ENCODE assay signal across 1 cellular context in the genomic region with DNA sequence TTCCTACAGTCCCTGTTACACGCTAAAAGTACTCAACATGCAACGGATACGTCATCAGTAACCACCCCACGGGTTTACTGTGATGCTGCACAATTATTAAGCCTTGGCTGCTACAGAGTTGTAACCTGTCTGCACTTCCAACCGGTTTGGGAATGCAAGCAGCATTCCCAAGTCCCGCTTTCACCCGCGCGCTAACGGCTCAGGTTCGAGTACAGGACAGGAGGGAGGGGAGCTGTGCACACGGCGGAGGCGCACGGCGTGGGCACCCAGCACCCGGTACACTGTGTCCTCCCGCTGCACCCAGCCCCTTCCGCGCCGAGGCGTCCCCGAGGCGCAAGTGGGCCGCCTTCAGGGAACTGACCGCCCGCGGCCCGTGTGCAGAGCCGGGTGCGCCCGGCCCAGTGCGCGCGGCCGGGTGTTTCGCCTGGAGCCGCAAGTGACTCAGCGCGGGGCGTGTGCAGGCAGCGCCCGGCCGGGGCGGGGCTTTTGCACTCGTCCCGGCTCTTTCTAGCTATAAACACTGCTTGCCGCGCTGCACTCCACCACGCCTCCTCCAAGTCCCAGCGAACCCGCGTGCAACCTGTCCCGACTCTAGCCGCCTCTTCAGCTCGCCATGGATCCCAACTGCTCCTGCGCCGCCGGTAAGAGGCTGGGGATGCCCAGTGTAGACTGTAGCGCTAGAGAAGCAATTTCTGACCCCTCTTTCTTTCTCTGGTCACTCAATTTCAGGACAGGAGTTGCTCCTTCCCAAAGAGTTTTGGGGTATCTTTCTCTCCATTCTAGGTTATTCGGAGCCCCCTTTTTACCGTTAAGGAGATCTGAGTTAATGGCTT.
TF ChIP-seq lines count a peak whose summit lies in the region.

A gene (plus strand): TSS at position 542 of the 833 bp plus-strand sequence. CDS start 72 bp downstream, at position 614.

TF ChIP-seq in HepG2, 621 proteins besides CTCF, POLR2A, EP300 and RAD21 (continued from another document and continues in another):
- TF ChIP-seq, protein P1, sequence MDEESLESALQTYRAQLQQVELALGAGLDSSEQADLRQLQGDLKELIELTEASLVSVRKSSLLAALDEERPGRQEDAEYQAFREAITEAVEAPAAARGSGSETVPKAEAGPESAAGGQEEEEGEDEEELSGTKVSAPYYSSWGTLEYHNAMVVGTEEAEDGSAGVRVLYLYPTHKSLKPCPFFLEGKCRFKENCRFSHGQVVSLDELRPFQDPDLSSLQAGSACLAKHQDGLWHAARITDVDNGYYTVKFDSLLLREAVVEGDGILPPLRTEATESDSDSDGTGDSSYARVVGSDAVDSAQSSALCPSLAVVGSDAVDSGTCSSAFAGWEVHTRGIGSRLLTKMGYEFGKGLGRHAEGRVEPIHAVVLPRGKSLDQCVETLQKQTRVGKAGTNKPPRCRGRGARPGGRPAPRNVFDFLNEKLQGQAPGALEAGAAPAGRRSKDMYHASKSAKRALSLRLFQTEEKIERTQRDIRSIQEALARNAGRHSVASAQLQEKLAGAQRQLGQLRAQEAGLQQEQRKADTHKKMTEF (CRISPR knock-in tag; IDR thresholded peaks at IDR 0.05), result peak; percentile 97
- TF ChIP-seq FIP1L1 (IDR thresholded peaks at IDR 0.05; ENCODE audit: borderline replicate concordance, insufficient read depth, low read depth, low read length) (no peak), HMG20B (CRISPR knock-in tag; conservative IDR thresholded peaks at IDR 0.05) (peak; percentile 78; the same call in 1 of the 2 replicates), NPAS2 (CRISPR knock-in tag; IDR thresholded peaks at IDR 0.05; ENCODE audit: borderline replicate concordance) (no peak; the same call in 1 of the 2 replicates), ZNF569 (CRISPR knock-in tag; IDR thresholded peaks at IDR 0.05; ENCODE audit: borderline replicate concordance) (no peak), MBD4 (IDR thresholded peaks at IDR 0.05; ENCODE audit: borderline replicate concordance, low read length) (no peak), ZNF672 (CRISPR knock-in tag; IDR thresholded peaks at IDR 0.05) (peak; percentile 36; the same call in 1 of the 2 replicates), FOXJ3 (CRISPR knock-in tag; IDR thresholded peaks at IDR 0.05; ENCODE audit: borderline replicate concordance) (peak; percentile 78), AKAP8 (CRISPR knock-in tag; IDR thresholded peaks at IDR 0.05) (0 out of 2 replicates have a peak, but pooled peaks have one; percentile 53), PHF20 (CRISPR knock-in tag; IDR thresholded peaks at IDR 0.05) (no peak; the same call in 1 of the 2 replicates), AGO2 (optimal IDR thresholded peaks at IDR 0.05; ENCODE audit: low read depth, low read length) (peak; percentile 76), GATAD2A (CRISPR knock-in tag; IDR thresholded peaks at IDR 0.05) (peak; percentile 59), SRSF9 (IDR thresholded peaks at IDR 0.05; ENCODE audit: borderline replicate concordance, insufficient read depth, low read depth, low read length, poor library complexity, severe bottlenecking) (no peak), ZNF891 (CRISPR knock-in tag; IDR thresholded peaks at IDR 0.05) (peak; percentile 82), IRF2 (CRISPR knock-in tag; IDR thresholded peaks at IDR 0.05) (no peak), PITX1 (CRISPR knock-in tag; IDR thresholded peaks at IDR 0.05) (no peak), SP5 (CRISPR knock-in tag; IDR thresholded peaks at IDR 0.05; ENCODE audit: borderline replicate concordance, low read depth) (peak; percentile 87), SETDB1 (CRISPR knock-in tag; IDR thresholded peaks at IDR 0.05; ENCODE audit: borderline replicate concordance) (no peak), MTA3 (CRISPR knock-in tag; IDR thresholded peaks at IDR 0.05) (no peak), SOX5 (CRISPR knock-in tag; IDR thresholded peaks at IDR 0.05; ENCODE audit: borderline replicate concordance) (peak; percentile 66; the same call in 1 of the 2 replicates), GPN1 (CRISPR knock-in tag; IDR thresholded peaks at IDR 0.05; ENCODE audit: borderline replicate concordance) (0 out of 2 replicates have a peak, but pooled peaks have one; percentile 48), ZNF510 (CRISPR knock-in tag; IDR thresholded peaks at IDR 0.05; ENCODE audit: low read depth) (no peak), NFKBIZ (CRISPR knock-in tag; IDR thresholded peaks at IDR 0.05) (no peak; the same call in 1 of the 2 replicates), ZBTB3 (CRISPR knock-in tag; IDR thresholded peaks at IDR 0.05; ENCODE audit: borderline replicate concordance, low read depth) (no peak), JDP2 (CRISPR knock-in tag; IDR thresholded peaks at IDR 0.05; ENCODE audit: borderline replicate concordance) (no peak; the same call in 1 of the 2 replicates), ZNF225 (CRISPR knock-in tag; IDR thresholded peaks at IDR 0.05) (peak; percentile 78), ZNF564 (CRISPR knock-in tag; IDR thresholded peaks at IDR 0.05) (peak; percentile 93), ZMYM4 (CRISPR knock-in tag; IDR thresholded peaks at IDR 0.05) (peak; percentile 26; the same call in 1 of the 2 replicates), CENPX (CRISPR knock-in tag; IDR thresholded peaks at IDR 0.05) (no peak), CAMTA2 (CRISPR knock-in tag; IDR thresholded peaks at IDR 0.05; ENCODE audit: borderline replicate concordance) (peak; percentile 97), ZNF720 (CRISPR knock-in tag; IDR thresholded peaks at IDR 0.05) (no peak), HNRNPL (IDR thresholded peaks at IDR 0.05; ENCODE audit: low read depth, low read length) (no peak), HMGA1 (CRISPR knock-in tag; conservative IDR thresholded peaks at IDR 0.05) (no peak), ZNF674 (CRISPR knock-in tag; IDR thresholded peaks at IDR 0.05; ENCODE audit: low read depth) (0 out of 2 replicates have a peak, but pooled peaks have one; percentile 31), CC2D1A (CRISPR knock-in tag; IDR thresholded peaks at IDR 0.05) (no peak), ZNF790 (CRISPR knock-in tag; IDR thresholded peaks at IDR 0.05; ENCODE audit: borderline replicate concordance) (peak; percentile 95; the same call in 1 of the 2 replicates), KDM2A (CRISPR knock-in tag; IDR thresholded peaks at IDR 0.05; ENCODE audit: borderline replicate concordance, low read depth) (peak; percentile 87), ZSCAN31 (CRISPR knock-in tag; IDR thresholded peaks at IDR 0.05; ENCODE audit: low read depth) (peak; percentile 75; the same call in 1 of the 2 replicates)
- TF ChIP-seq, protein P2, sequence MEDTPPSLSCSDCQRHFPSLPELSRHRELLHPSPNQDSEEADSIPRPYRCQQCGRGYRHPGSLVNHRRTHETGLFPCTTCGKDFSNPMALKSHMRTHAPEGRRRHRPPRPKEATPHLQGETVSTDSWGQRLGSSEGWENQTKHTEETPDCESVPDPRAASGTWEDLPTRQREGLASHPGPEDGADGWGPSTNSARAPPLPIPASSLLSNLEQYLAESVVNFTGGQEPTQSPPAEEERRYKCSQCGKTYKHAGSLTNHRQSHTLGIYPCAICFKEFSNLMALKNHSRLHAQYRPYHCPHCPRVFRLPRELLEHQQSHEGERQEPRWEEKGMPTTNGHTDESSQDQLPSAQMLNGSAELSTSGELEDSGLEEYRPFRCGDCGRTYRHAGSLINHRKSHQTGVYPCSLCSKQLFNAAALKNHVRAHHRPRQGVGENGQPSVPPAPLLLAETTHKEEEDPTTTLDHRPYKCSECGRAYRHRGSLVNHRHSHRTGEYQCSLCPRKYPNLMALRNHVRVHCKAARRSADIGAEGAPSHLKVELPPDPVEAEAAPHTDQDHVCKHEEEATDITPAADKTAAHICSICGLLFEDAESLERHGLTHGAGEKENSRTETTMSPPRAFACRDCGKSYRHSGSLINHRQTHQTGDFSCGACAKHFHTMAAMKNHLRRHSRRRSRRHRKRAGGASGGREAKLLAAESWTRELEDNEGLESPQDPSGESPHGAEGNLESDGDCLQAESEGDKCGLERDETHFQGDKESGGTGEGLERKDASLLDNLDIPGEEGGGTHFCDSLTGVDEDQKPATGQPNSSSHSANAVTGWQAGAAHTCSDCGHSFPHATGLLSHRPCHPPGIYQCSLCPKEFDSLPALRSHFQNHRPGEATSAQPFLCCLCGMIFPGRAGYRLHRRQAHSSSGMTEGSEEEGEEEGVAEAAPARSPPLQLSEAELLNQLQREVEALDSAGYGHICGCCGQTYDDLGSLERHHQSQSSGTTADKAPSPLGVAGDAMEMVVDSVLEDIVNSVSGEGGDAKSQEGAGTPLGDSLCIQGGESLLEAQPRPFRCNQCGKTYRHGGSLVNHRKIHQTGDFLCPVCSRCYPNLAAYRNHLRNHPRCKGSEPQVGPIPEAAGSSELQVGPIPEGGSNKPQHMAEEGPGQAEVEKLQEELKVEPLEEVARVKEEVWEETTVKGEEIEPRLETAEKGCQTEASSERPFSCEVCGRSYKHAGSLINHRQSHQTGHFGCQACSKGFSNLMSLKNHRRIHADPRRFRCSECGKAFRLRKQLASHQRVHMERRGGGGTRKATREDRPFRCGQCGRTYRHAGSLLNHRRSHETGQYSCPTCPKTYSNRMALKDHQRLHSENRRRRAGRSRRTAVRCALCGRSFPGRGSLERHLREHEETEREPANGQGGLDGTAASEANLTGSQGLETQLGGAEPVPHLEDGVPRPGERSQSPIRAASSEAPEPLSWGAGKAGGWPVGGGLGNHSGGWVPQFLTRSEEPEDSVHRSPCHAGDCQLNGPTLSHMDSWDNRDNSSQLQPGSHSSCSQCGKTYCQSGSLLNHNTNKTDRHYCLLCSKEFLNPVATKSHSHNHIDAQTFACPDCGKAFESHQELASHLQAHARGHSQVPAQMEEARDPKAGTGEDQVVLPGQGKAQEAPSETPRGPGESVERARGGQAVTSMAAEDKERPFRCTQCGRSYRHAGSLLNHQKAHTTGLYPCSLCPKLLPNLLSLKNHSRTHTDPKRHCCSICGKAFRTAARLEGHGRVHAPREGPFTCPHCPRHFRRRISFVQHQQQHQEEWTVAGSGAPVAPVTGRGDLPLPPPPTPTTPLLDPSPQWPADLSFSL (CRISPR knock-in tag; IDR thresholded peaks at IDR 0.05), result 0 out of 2 replicates have a peak, but pooled peaks have one; percentile 20
- TF ChIP-seq, protein P3, sequence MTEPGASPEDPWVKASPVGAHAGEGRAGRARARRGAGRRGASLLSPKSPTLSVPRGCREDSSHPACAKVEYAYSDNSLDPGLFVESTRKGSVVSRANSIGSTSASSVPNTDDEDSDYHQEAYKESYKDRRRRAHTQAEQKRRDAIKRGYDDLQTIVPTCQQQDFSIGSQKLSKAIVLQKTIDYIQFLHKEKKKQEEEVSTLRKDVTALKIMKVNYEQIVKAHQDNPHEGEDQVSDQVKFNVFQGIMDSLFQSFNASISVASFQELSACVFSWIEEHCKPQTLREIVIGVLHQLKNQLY (CRISPR knock-in tag; IDR thresholded peaks at IDR 0.05), result 0 out of 2 replicates have a peak, but pooled peaks have one; percentile 32
- TF ChIP-seq, protein P4, sequence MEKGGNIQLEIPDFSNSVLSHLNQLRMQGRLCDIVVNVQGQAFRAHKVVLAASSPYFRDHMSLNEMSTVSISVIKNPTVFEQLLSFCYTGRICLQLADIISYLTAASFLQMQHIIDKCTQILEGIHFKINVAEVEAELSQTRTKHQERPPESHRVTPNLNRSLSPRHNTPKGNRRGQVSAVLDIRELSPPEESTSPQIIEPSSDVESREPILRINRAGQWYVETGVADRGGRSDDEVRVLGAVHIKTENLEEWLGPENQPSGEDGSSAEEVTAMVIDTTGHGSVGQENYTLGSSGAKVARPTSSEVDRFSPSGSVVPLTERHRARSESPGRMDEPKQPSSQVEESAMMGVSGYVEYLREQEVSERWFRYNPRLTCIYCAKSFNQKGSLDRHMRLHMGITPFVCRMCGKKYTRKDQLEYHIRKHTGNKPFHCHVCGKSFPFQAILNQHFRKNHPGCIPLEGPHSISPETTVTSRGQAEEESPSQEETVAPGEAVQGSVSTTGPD (CRISPR knock-in tag; IDR thresholded peaks at IDR 0.05), result no peak
- TF ChIP-seq, protein P5, sequence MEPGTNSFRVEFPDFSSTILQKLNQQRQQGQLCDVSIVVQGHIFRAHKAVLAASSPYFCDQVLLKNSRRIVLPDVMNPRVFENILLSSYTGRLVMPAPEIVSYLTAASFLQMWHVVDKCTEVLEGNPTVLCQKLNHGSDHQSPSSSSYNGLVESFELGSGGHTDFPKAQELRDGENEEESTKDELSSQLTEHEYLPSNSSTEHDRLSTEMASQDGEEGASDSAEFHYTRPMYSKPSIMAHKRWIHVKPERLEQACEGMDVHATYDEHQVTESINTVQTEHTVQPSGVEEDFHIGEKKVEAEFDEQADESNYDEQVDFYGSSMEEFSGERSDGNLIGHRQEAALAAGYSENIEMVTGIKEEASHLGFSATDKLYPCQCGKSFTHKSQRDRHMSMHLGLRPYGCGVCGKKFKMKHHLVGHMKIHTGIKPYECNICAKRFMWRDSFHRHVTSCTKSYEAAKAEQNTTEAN (CRISPR knock-in tag; conservative IDR thresholded peaks at IDR 0.05), result peak; percentile 92
- TF ChIP-seq, protein P6, sequence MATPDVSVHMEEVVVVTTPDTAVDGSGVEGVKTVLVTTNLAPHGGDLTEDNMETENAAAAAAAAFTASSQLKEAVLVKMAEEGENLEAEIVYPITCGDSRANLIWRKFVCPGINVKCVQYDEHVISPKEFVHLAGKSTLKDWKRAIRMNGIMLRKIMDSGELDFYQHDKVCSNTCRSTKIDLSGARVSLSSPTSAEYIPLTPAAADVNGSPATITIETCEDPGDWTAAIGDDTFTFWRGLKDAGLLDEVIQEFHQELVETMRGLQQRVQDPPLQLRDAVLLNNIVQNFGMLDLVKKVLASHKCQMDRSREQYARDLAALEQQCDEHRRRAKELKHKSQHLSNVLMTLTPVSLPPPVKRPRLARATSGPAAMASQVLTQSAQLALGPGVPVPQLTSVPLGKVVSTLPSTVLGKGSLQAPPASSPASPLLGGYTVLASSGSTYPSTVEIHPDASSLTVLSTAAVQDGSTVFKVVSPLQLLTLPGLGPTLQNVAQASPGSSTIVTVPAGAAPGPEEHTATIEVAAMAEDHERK (CRISPR knock-in tag; IDR thresholded peaks at IDR 0.05; ENCODE audit: low read depth), result no peak
